ENCODE assay signal across 9 cellular contexts in genomic region chr1:96559707-96560588, GRCh38.
DNase-seq lines count a peak whose midpoint lies in the region; ATAC-seq, FAIRE-seq and TF ChIP-seq lines count a peak whose summit lies in the region.
"Had no signal": no experiment of that assay in that cellular context is flagged by ENCODE, and none has a peak within 500 bp of the region (broad histone marks: within the 10 kb centered on the region; RNA-seq: fewer than 3 reads in every experiment).

No MANE protein-coding gene starts in this region.

- peaks cover 0 to 8% of the 10 kb centered on the region in 2 donors for H3K9me3 ChIP-seq in ascending aorta
- peaks cover 7% of the 10 kb centered on the region; the same call in 1 of the 2 replicates for H3K9me3 ChIP-seq in iPS-20b (ENCODE audit: insufficient read depth, low read depth, low read length)
- H3K9me3 ChIP-seq in upper lobe of right lung: no peaks in the 10 kb centered on the region
- H3K9me3 ChIP-seq in small intestine (ENCODE audit: control insufficient read depth, low read depth): no peaks in the 10 kb centered on the region

- H3K27ac ChIP-seq in ascending aorta (peak overlapping the region; percentile 48 to 58), iPS-20b (ENCODE audit: low read length) (peak overlapping the region; percentile 70), upper lobe of right lung (no peak overlapping the region), small intestine (ENCODE audit: low read depth in 1 of 2, low read length in 1 of 2) (no peak overlapping the region)

- peak; percentile 4 for DNase-seq in HTR-8/SVneo (ENCODE audit: insufficient read length, low spot score)
- peak in 1 of 2 donors; percentile 87 for DNase-seq in ascending aorta (ENCODE audit: low spot score in 2 of 2)
- no peak for DNase-seq in upper lobe of right lung
- no peak for DNase-seq in retina
- no peak for DNase-seq in small intestine
- no peak for DNase-seq in GOT3 (lab: John Stamatoyannopoulos, UW)
- DNase-seq: NCI-H526 treated with DMSO at 0.1 percent for 48 hours had no signal

- FAIRE-seq in HTR-8/SVneo (lab: Jason Lieb, UNC) (no peak), small intestine (lab: Jason Lieb, UNC) (no peak)

- intact Hi-C loops in ascending aorta (cut with DNase I) (loop anchor here (5.0 kb wide), 1 partner anchor 143 kb away; no protein-coding TSS in a partner anchor), upper lobe of right lung (cut with DNase I) (no loop called here)

- H3K4me3 ChIP-seq in ascending aorta: no peak overlapping the region
- H3K4me3 ChIP-seq in iPS-20b (ENCODE audit: low read length): peak overlapping the region; percentile 44; the same call in 1 of the 2 replicates
- no peak overlapping the region for H3K4me3 ChIP-seq in upper lobe of right lung
- no peak overlapping the region for H3K4me3 ChIP-seq in small intestine (ENCODE audit: low read depth in 1 of 2, low read length in 2 of 2)

- H3K4me1 ChIP-seq in ascending aorta (peaks cover 0 to 7% of the 10 kb centered on the region in 2 donors), iPS-20b (ENCODE audit: insufficient read depth, low read length) (peaks cover 37% of the 10 kb centered on the region), upper lobe of right lung (peaks cover 2% of the 10 kb centered on the region), small intestine (ENCODE audit: control insufficient read depth in 2 of 2, insufficient read depth in 1 of 2, low read depth in 1 of 2, low read length in 1 of 2) (no peaks in the 10 kb centered on the region)

- H3K36me3 ChIP-seq in ascending aorta (no peaks in the 10 kb centered on the region), iPS-20b (ENCODE audit: insufficient read depth, low read depth, low read length) (no peaks in the 10 kb centered on the region), upper lobe of right lung (no peaks in the 10 kb centered on the region), small intestine (ENCODE audit: control insufficient read depth in 2 of 2, insufficient read depth in 2 of 2, low read length in 2 of 2) (no peaks in the 10 kb centered on the region)

- no peak for TF ChIP-seq CTCF in ascending aorta (IDR thresholded peaks at IDR 0.05)
- no peak for TF ChIP-seq CTCF in upper lobe of right lung (IDR thresholded peaks at IDR 0.05)

- peak overlapping the region; percentile 66; the same call in 1 of the 2 replicates for H3K9ac ChIP-seq in iPS-20b (ENCODE audit: low read depth, low read length)

- WGBS in small intestine, 3 donors: 76 to 89% (median 83%) methylated on average over 4 of the region's 4 CpGs

- H3K27me3 ChIP-seq in ascending aorta (no peaks in the 10 kb centered on the region), iPS-20b (ENCODE audit: insufficient read depth, low read length) (no peaks in the 10 kb centered on the region), upper lobe of right lung (no peaks in the 10 kb centered on the region), small intestine (ENCODE audit: control insufficient read depth in 2 of 2, insufficient read depth in 2 of 2, low read length in 2 of 2) (no peaks in the 10 kb centered on the region)

- ATAC-seq in upper lobe of right lung (peak; percentile 89), HG03025 (IDR thresholded peaks at IDR 0.05; ENCODE audit: low FRiP score, unreplicated experiment) (no peak)

Comparison
In these comparisons a context has a peak if more than half of its experiments do, and no peak if none do; other contexts are left out.
1. H3K27ac ChIP-seq: peak in ascending aorta (2 of 2) and iPS-20b (single experiment); none in upper lobe of right lung (single experiment) and small intestine (0 of 2).